Comparison of ENCODE assay signal across 1 cellular context in the genomic region with DNA sequence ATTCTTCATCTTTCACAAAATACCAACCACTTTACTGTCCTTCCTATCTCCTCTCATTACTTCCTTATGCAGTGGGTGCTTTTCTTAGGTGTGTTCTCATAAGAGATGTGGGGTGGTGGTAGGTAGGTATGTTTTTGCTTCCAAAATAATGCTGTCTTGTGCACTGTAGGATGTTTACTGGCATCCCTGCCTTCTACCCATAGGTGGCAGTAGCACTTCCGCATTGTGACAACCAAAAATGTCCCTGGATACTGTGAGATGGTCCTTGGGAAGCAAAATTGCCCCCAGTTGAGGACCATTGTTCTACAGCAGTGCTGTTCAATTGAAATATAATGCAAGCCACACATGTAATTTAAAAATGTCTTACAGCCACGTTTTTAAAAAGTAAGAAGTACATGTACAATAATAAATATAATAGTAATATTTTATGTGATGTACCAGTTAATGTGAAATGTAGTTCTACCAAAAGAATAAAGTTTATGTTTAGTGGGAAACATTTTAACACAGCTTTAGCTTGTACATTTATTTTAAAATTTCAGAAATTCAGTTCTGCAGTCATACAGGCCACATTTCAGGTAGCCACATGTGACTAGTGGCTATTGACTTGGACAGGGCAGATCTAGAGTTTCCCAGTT.
TF ChIP-seq lines count a peak whose summit lies in the region.

No MANE protein-coding gene starts in this region.

TF ChIP-seq in SK-N-SH treated with all-trans-retinoic acid at 6 μM for 48 hours, 23 proteins besides CTCF, POLR2A, EP300 and RAD21 (continued from another document):
- TF ChIP-seq, protein P1, sequence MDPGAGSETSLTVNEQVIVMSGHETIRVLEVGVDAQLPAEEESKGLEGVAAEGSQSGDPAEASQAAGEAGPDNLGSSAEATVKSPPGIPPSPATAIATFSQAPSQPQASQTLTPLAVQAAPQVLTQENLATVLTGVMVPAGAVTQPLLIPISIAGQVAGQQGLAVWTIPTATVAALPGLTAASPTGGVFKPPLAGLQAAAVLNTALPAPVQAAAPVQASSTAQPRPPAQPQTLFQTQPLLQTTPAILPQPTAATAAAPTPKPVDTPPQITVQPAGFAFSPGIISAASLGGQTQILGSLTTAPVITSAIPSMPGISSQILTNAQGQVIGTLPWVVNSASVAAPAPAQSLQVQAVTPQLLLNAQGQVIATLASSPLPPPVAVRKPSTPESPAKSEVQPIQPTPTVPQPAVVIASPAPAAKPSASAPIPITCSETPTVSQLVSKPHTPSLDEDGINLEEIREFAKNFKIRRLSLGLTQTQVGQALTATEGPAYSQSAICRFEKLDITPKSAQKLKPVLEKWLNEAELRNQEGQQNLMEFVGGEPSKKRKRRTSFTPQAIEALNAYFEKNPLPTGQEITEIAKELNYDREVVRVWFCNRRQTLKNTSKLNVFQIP (CRISPR knock-in tag; IDR thresholded peaks at IDR 0.05; ENCODE audit: borderline replicate concordance, low read depth): no peak
- no peak for TF ChIP-seq TCF4 (CRISPR knock-in tag; IDR thresholded peaks at IDR 0.05; ENCODE audit: borderline replicate concordance)
- TF ChIP-seq, protein P2, sequence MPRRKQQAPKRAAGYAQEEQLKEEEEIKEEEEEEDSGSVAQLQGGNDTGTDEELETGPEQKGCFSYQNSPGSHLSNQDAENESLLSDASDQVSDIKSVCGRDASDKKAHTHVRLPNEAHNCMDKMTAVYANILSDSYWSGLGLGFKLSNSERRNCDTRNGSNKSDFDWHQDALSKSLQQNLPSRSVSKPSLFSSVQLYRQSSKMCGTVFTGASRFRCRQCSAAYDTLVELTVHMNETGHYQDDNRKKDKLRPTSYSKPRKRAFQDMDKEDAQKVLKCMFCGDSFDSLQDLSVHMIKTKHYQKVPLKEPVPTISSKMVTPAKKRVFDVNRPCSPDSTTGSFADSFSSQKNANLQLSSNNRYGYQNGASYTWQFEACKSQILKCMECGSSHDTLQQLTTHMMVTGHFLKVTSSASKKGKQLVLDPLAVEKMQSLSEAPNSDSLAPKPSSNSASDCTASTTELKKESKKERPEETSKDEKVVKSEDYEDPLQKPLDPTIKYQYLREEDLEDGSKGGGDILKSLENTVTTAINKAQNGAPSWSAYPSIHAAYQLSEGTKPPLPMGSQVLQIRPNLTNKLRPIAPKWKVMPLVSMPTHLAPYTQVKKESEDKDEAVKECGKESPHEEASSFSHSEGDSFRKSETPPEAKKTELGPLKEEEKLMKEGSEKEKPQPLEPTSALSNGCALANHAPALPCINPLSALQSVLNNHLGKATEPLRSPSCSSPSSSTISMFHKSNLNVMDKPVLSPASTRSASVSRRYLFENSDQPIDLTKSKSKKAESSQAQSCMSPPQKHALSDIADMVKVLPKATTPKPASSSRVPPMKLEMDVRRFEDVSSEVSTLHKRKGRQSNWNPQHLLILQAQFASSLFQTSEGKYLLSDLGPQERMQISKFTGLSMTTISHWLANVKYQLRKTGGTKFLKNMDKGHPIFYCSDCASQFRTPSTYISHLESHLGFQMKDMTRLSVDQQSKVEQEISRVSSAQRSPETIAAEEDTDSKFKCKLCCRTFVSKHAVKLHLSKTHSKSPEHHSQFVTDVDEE (CRISPR knock-in tag; IDR thresholded peaks at IDR 0.05): no peak
- TF ChIP-seq RARB (CRISPR knock-in tag; IDR thresholded peaks at IDR 0.05): no peak
